Comparison of ENCODE assay signal across 12 cellular contexts in genomic region chr3:70096376-70097055, GRCh38.
DNase-seq lines count a peak whose midpoint lies in the region; ATAC-seq and TF ChIP-seq lines count a peak whose summit lies in the region.
"Had no signal": no experiment of that assay in that cellular context is flagged by ENCODE, and none has a peak within 500 bp of the region (broad histone marks: within the 10 kb centered on the region; RNA-seq: fewer than 3 reads in every experiment).

No MANE protein-coding gene starts in this region.

- DNase-seq in MCF 10A (ENCODE audit: unreplicated experiment) (no peak), NCI-H1436 treated with DMSO at 0.1 percent for 48 hours (lab: John Stamatoyannopoulos, UW) (no peak), NCI-H748 treated with DMSO at 0.1 percent for 48 hours (lab: John Stamatoyannopoulos, UW) (no peak), A172 (ENCODE audit: low spot score) (no peak)
- DNase-seq: activated gamma-delta T cell, left colon, NCI-H1694 treated with DMSO at 0.1 percent for 48 hours had no signal

- no peak for TF ChIP-seq CTCF in MCF 10A (IDR thresholded peaks at IDR 0.05; ENCODE audit: unreplicated experiment)

- no peak overlapping the region for H3K27ac Mint-ChIP-seq in MCF 10A (ENCODE audit: low read depth, unreplicated experiment)

- no peaks in the 10 kb centered on the region for H3K36me3 Mint-ChIP-seq in MCF 10A (ENCODE audit: insufficient read depth, unreplicated experiment)

- ATAC-seq in GM18502 (IDR thresholded peaks at IDR 0.05; ENCODE audit: poor library complexity, unreplicated experiment) (peak; percentile 96), GM19397 (IDR thresholded peaks at IDR 0.05; ENCODE audit: unreplicated experiment) (peak; percentile 67), HG02852 (IDR thresholded peaks at IDR 0.05; ENCODE audit: unreplicated experiment) (peak; percentile 98), HG03571 (IDR thresholded peaks at IDR 0.05; ENCODE audit: unreplicated experiment) (peak; percentile 80)
- ATAC-seq: left colon, Panc1 had no signal

- H3K27me3 Mint-ChIP-seq in MCF 10A (ENCODE audit: insufficient read depth, unreplicated experiment): peaks cover 50% of the 10 kb centered on the region

- no peaks in the 10 kb centered on the region for H3K9me3 Mint-ChIP-seq in MCF 10A (ENCODE audit: unreplicated experiment)

- intact Hi-C loops in MCF 10A (cut with micrococcal nuclease): loop anchor here (10.0 kb wide), 1 partner anchor 438 kb away; no protein-coding TSS in a partner anchor

- POLR2A ChIA-PET in MCF 10A (lab: Yijun Ruan, JAX): no interaction called here

- CTCF ChIA-PET in MCF 10A (lab: Yijun Ruan, JAX): interaction anchor here (0.8 kb wide), 2 partner anchors 9 to 14 kb away, joined by 3 to 5 read pairs; no protein-coding TSS in a partner anchor

- no TSS peak for BruUV-seq in MCF 10A (replicated peaks; lab: Mats Ljungman, UMichigan)

- no peaks in the 10 kb centered on the region for H3K4me1 Mint-ChIP-seq in MCF 10A (ENCODE audit: insufficient read depth, unreplicated experiment)

- no peak overlapping the region for H3K4me3 Mint-ChIP-seq in MCF 10A (ENCODE audit: unreplicated experiment)
